1 cellular context compared by ENCODE assay signal in genomic region chr3:107579372-107579771, GRCh38.
TF ChIP-seq lines count a peak whose summit lies in the region.

No MANE protein-coding gene starts in this region.

TF ChIP-seq in HepG2, 621 proteins besides CTCF, POLR2A, EP300 and RAD21:
- TF ChIP-seq EEA1 (CRISPR knock-in tag; IDR thresholded peaks at IDR 0.05; ENCODE audit: borderline replicate concordance) (no peak), MYNN (CRISPR knock-in tag; IDR thresholded peaks at IDR 0.05; ENCODE audit: low read depth) (no peak), ZMYM3 (CRISPR knock-in tag; IDR thresholded peaks at IDR 0.05) (no peak), ZNF3 (CRISPR knock-in tag; IDR thresholded peaks at IDR 0.05) (no peak), CERS6 (CRISPR knock-in tag; IDR thresholded peaks at IDR 0.05) (no peak)
